ENCODE assay signal across 2 cellular contexts in the genomic region with DNA sequence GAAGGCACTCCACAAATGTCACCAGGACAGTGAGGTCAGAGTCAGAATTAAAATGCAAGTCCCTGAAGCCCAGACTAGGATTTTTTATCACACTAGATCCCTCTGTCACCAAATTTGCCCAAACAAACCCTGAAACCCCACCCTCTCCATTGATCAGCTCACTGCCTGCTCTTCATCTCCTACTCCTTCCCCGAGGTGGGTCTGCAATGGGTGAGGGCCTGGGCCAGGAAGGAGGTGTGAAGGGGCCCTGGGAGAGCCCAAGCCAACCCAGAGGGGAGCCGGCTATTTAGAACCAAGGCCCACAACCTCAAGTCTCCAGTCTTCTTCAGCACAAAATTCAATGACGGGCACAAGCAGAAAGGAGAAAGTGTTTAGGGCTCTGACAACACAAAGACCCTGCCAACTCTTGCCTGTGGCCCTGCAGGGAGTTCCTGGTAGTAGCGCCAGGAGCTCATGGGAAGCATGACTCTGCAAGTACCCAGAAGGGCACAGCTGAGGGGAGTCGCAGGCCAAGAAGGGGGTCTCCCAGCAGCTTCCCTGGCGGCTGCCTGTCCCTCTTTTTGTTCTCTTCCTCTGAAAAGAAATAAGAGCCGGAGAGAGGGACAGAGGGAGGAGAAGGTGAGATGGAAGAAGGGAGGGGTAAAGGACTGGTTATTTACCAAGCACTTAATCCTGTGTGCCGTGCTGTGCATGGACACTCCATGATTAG.
TF ChIP-seq lines count a peak whose summit lies in the region.

No MANE protein-coding gene starts in this region.

TF ChIP-seq in IMR-90, 13 proteins besides CTCF, POLR2A, EP300 and RAD21:
- TF ChIP-seq CHD1 (IDR thresholded peaks at IDR 0.05; ENCODE audit: low read depth, low read length) = no peak
- no peak for TF ChIP-seq RFX5 (IDR thresholded peaks at IDR 0.05; ENCODE audit: low read depth, low read length)
- TF ChIP-seq MAZ (IDR thresholded peaks at IDR 0.05; ENCODE audit: borderline replicate concordance, low read depth, low read length) = no peak
- TF ChIP-seq SMC3 (IDR thresholded peaks at IDR 0.05; ENCODE audit: low read depth, low read length) = no peak
- TF ChIP-seq, protein P1, sequence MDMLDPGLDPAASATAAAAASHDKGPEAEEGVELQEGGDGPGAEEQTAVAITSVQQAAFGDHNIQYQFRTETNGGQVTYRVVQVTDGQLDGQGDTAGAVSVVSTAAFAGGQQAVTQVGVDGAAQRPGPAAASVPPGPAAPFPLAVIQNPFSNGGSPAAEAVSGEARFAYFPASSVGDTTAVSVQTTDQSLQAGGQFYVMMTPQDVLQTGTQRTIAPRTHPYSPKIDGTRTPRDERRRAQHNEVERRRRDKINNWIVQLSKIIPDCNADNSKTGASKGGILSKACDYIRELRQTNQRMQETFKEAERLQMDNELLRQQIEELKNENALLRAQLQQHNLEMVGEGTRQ (IDR thresholded peaks at IDR 0.05; ENCODE audit: low read depth, low read length) = no peak
- TF ChIP-seq, protein P2, sequence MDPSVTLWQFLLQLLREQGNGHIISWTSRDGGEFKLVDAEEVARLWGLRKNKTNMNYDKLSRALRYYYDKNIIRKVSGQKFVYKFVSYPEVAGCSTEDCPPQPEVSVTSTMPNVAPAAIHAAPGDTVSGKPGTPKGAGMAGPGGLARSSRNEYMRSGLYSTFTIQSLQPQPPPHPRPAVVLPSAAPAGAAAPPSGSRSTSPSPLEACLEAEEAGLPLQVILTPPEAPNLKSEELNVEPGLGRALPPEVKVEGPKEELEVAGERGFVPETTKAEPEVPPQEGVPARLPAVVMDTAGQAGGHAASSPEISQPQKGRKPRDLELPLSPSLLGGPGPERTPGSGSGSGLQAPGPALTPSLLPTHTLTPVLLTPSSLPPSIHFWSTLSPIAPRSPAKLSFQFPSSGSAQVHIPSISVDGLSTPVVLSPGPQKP (IDR thresholded peaks at IDR 0.05; ENCODE audit: borderline replicate concordance, low read depth, low read length) = no peak
- TF ChIP-seq BHLHE40 (IDR thresholded peaks at IDR 0.05; ENCODE audit: low read depth, low read length) = no peak
- no peak for TF ChIP-seq FOS (IDR thresholded peaks at IDR 0.05; ENCODE audit: low read depth, low read length)
- TF ChIP-seq NFE2L2 (IDR thresholded peaks at IDR 0.05; ENCODE audit: low read depth, low read length) = no peak
- TF ChIP-seq CEBPB (IDR thresholded peaks at IDR 0.05; ENCODE audit: low read depth, low read length) = no peak
- TF ChIP-seq MXI1 (IDR thresholded peaks at IDR 0.05; ENCODE audit: borderline replicate concordance, low read depth, low read length) = no peak
TF ChIP-seq in IMR-90: peak in this region for 0.

TF ChIP-seq in H1, 55 proteins besides CTCF, POLR2A, EP300 and RAD21:
- TF ChIP-seq TCF12 (IDR thresholded peaks at IDR 0.05; ENCODE audit: low read depth, low read length) (no peak), TAF1 (IDR thresholded peaks at IDR 0.05; ENCODE audit: low read depth, low read length) (no peak), JUN (IDR thresholded peaks at IDR 0.05; ENCODE audit: low read depth, low read length) (no peak), POLR2AphosphoS5 (IDR thresholded peaks at IDR 0.05; ENCODE audit: low read depth, low read length) (no peak)
